Comparison of ENCODE assay signal across 12 cellular contexts in genomic region chr17:83191388-83192160, GRCh38.
DNase-seq lines count a peak whose midpoint lies in the region; ATAC-seq and TF ChIP-seq lines count a peak whose summit lies in the region.
"Had no signal": no experiment of that assay in that cellular context is flagged by ENCODE, and none has a peak within 500 bp of the region (broad histone marks: within the 10 kb centered on the region; RNA-seq: fewer than 3 reads in every experiment).

No MANE protein-coding gene starts in this region.

- peak overlapping the region; percentile 13 for H3K27ac Mint-ChIP-seq in activated CD4-positive, alpha-beta T cell treated with anti-CD3 and anti-CD28 coated beads, Interleukin-2, amount 10 ng/mL, durations not matched to agents 7 days and 5 days
- H3K27ac Mint-ChIP-seq in activated CD4-positive, alpha-beta memory T cell treated with anti-CD3 and anti-CD28 coated beads, Interleukin-2, amount 10 ng/mL, durations not matched to agents 7 days and 5 days = no peak overlapping the region
- no peak overlapping the region for H3K27ac Mint-ChIP-seq in stimulated activated naive B cell treated with anti-CD40 and anti-IgM and Interleukin-4, amounts not matched to agents 10 μg/mL and 1 μg/mL and 100 μg/mL, for 72 hours

- no peaks in the 10 kb centered on the region for H3K36me3 Mint-ChIP-seq in activated CD4-positive, alpha-beta T cell treated with anti-CD3 and anti-CD28 coated beads, Interleukin-2, amount 10 ng/mL, durations not matched to agents 7 days and 5 days (ENCODE audit: low read depth)
- H3K36me3 Mint-ChIP-seq in activated CD4-positive, alpha-beta memory T cell treated with anti-CD3 and anti-CD28 coated beads, Interleukin-2, amount 10 ng/mL, durations not matched to agents 7 days and 5 days (ENCODE audit: low read depth) = no peaks in the 10 kb centered on the region
- peaks cover 2 to 8% of the 10 kb centered on the region in 2 donors for H3K36me3 Mint-ChIP-seq in stimulated activated naive B cell treated with anti-CD40 and anti-IgM and Interleukin-4, amounts not matched to agents 10 μg/mL and 1 μg/mL and 100 μg/mL, for 72 hours

- CTCF ChIA-PET in activated CD4-positive, alpha-beta T cell treated with anti-CD3 and anti-CD28 coated beads, Interleukin-2, amount 10 ng/mL, durations not matched to agents 7 days and 5 days (lab: Charles Lee) = no interaction called here
- CTCF ChIA-PET in activated CD4-positive, alpha-beta memory T cell treated with anti-CD3 and anti-CD28 coated beads, Interleukin-2, amount 10 ng/mL, durations not matched to agents 7 days and 5 days (lab: Charles Lee) = no interaction called here

- H3K27me3 ChIP-seq in lung (ENCODE audit: control insufficient read depth, insufficient read depth) = no peaks in the 10 kb centered on the region
- H3K27me3 ChIP-seq: testis had no signal

- POLR2A ChIA-PET in activated CD4-positive, alpha-beta T cell treated with anti-CD3 and anti-CD28 coated beads, Interleukin-2, amount 10 ng/mL, durations not matched to agents 7 days and 5 days (lab: Charles Lee) = no interaction called here
- POLR2A ChIA-PET in activated CD4-positive, alpha-beta memory T cell treated with anti-CD3 and anti-CD28 coated beads, Interleukin-2, amount 10 ng/mL, durations not matched to agents 7 days and 5 days (lab: Charles Lee) = no interaction called here

- peak overlapping the region in 1 of 2 donors; percentile 30 for H3K27ac ChIP-seq in lung (ENCODE audit: low read depth in 1 of 2, low read length in 1 of 2)
- H3K27ac ChIP-seq: A549 had no signal

- no peaks in the 10 kb centered on the region for H3K9me3 Mint-ChIP-seq in activated CD4-positive, alpha-beta T cell treated with anti-CD3 and anti-CD28 coated beads, Interleukin-2, amount 10 ng/mL, durations not matched to agents 7 days and 5 days
- peaks cover 10% of the 10 kb centered on the region for H3K9me3 Mint-ChIP-seq in activated CD4-positive, alpha-beta memory T cell treated with anti-CD3 and anti-CD28 coated beads, Interleukin-2, amount 10 ng/mL, durations not matched to agents 7 days and 5 days
- H3K9me3 Mint-ChIP-seq in stimulated activated naive B cell treated with anti-CD40 and anti-IgM and Interleukin-4, amounts not matched to agents 10 μg/mL and 1 μg/mL and 100 μg/mL, for 72 hours = peaks cover 11 to 14% of the 10 kb centered on the region in 2 donors

- TF ChIP-seq CTCF in lung (IDR thresholded peaks at IDR 0.05; ENCODE audit: control extremely low read depth, extremely low read depth) = no peak

- no peak for ATAC-seq in lung (ENCODE audit: insufficient read depth, low FRiP score)
- no peak for ATAC-seq in stimulated activated naive B cell treated with anti-CD40 and anti-IgM and Interleukin-4, amounts not matched to agents 10 μg/mL and 1 μg/mL and 100 μg/mL, for 72 hours (replicated peaks)
- ATAC-seq in HG03439 (IDR thresholded peaks at IDR 0.05; ENCODE audit: unreplicated experiment) = no peak
- ATAC-seq in GM21737 (IDR thresholded peaks at IDR 0.05; ENCODE audit: unreplicated experiment) = no peak
- ATAC-seq: A549 had no signal

- DNase-seq in activated CD4-positive, alpha-beta T cell treated with anti-CD3 and anti-CD28 coated beads, Interleukin-2, amount 10 ng/mL, durations not matched to agents 7 days and 5 days = peak; percentile 5
- no peak for DNase-seq in activated CD4-positive, alpha-beta T cell treated with anti-CD3 and anti-CD28 coated beads, Interleukin-2, amount 50 U/mL, for 48 hours
- peak; percentile 11 for DNase-seq in activated CD4-positive, alpha-beta memory T cell treated with anti-CD3 and anti-CD28 coated beads, Interleukin-2, amount 10 ng/mL, durations not matched to agents 7 days and 5 days
- peak; percentile 26 for DNase-seq in lung (ENCODE audit: low spot score)
- DNase-seq in stimulated activated naive B cell treated with anti-CD40 and anti-IgM and Interleukin-4, amounts not matched to agents 10 μg/mL and 1 μg/mL and 100 μg/mL, for 72 hours = peak; percentile 0
- no peak for DNase-seq in HPDE6-E6E7 (ENCODE audit: extremely low spot score)
- DNase-seq: activated CD4-positive, alpha-beta T cell treated with anti-CD3 and anti-CD28 coated beads, Interleukin-2, amount 50 U/mL, for 1 hour; amygdala had no signal

- H3K4me1 Mint-ChIP-seq in activated CD4-positive, alpha-beta T cell treated with anti-CD3 and anti-CD28 coated beads, Interleukin-2, amount 10 ng/mL, durations not matched to agents 7 days and 5 days = peaks cover 21% of the 10 kb centered on the region
- peaks cover 31% of the 10 kb centered on the region for H3K4me1 Mint-ChIP-seq in activated CD4-positive, alpha-beta memory T cell treated with anti-CD3 and anti-CD28 coated beads, Interleukin-2, amount 10 ng/mL, durations not matched to agents 7 days and 5 days
- H3K4me1 Mint-ChIP-seq in stimulated activated naive B cell treated with anti-CD40 and anti-IgM and Interleukin-4, amounts not matched to agents 10 μg/mL and 1 μg/mL and 100 μg/mL, for 72 hours = peaks cover 17 to 41% of the 10 kb centered on the region in 2 donors

- H3K27me3 Mint-ChIP-seq in activated CD4-positive, alpha-beta T cell treated with anti-CD3 and anti-CD28 coated beads, Interleukin-2, amount 10 ng/mL, durations not matched to agents 7 days and 5 days = no peaks in the 10 kb centered on the region
- H3K27me3 Mint-ChIP-seq in activated CD4-positive, alpha-beta memory T cell treated with anti-CD3 and anti-CD28 coated beads, Interleukin-2, amount 10 ng/mL, durations not matched to agents 7 days and 5 days = peaks cover 3% of the 10 kb centered on the region
- H3K27me3 Mint-ChIP-seq in stimulated activated naive B cell treated with anti-CD40 and anti-IgM and Interleukin-4, amounts not matched to agents 10 μg/mL and 1 μg/mL and 100 μg/mL, for 72 hours = peaks cover 6 to 19% of the 10 kb centered on the region in 2 donors

- 84 to 94% methylated on average over 11 of the region's 11 CpGs for WGBS in lung, 2 donors

- H3K4me3 ChIP-seq in lung = no peak overlapping the region
- H3K4me3 ChIP-seq: A549, testis had no signal

- peaks cover 0 to 5% of the 10 kb centered on the region in 2 donors for H3K4me1 ChIP-seq in lung (ENCODE audit: control insufficient read depth in 2 of 2, insufficient read depth in 2 of 2, low read length in 2 of 2)
- H3K4me1 ChIP-seq: A549 had no signal

- H3K9me3 ChIP-seq in lung (ENCODE audit: control insufficient read depth in 2 of 2, insufficient read depth in 1 of 2, low read length in 1 of 2) = peaks cover 0 to 1% of the 10 kb centered on the region in 2 donors
- H3K9me3 ChIP-seq: testis had no signal

- no peaks in the 10 kb centered on the region for H3K36me3 ChIP-seq in lung (ENCODE audit: control insufficient read depth in 2 of 2, insufficient read depth in 2 of 2, low read length in 2 of 2)

- H3K4me3 Mint-ChIP-seq in activated CD4-positive, alpha-beta T cell treated with anti-CD3 and anti-CD28 coated beads, Interleukin-2, amount 10 ng/mL, durations not matched to agents 7 days and 5 days = no peak overlapping the region
- no peak overlapping the region for H3K4me3 Mint-ChIP-seq in activated CD4-positive, alpha-beta memory T cell treated with anti-CD3 and anti-CD28 coated beads, Interleukin-2, amount 10 ng/mL, durations not matched to agents 7 days and 5 days
- no peak overlapping the region for H3K4me3 Mint-ChIP-seq in stimulated activated naive B cell treated with anti-CD40 and anti-IgM and Interleukin-4, amounts not matched to agents 10 μg/mL and 1 μg/mL and 100 μg/mL, for 72 hours

Comparison
In these comparisons a context has a peak if more than half of its experiments do, and no peak if none do; other contexts are left out.
1. DNase-seq: peak in activated CD4-positive, alpha-beta T cell treated with anti-CD3 and anti-CD28 coated beads, Interleukin-2, amount 10 ng/mL, durations not matched to agents 7 days and 5 days (single experiment), activated CD4-positive, alpha-beta memory T cell treated with anti-CD3 and anti-CD28 coated beads, Interleukin-2, amount 10 ng/mL, durations not matched to agents 7 days and 5 days (single experiment), lung (single experiment) and stimulated activated naive B cell treated with anti-CD40 and anti-IgM and Interleukin-4, amounts not matched to agents 10 μg/mL and 1 μg/mL and 100 μg/mL, for 72 hours (single experiment); none in activated CD4-positive, alpha-beta T cell treated with anti-CD3 and anti-CD28 coated beads, Interleukin-2, amount 50 U/mL, for 48 hours (0 of 2) and HPDE6-E6E7 (single experiment).